10 cellular contexts compared by ENCODE assay signal in genomic region chr6:14921878-14922277, GRCh38.
DNase-seq lines count a peak whose midpoint lies in the region; ATAC-seq and TF ChIP-seq lines count a peak whose summit lies in the region.
"Had no signal": no experiment of that assay in that cellular context is flagged by ENCODE, and none has a peak within 500 bp of the region (broad histone marks: within the 10 kb centered on the region; RNA-seq: fewer than 3 reads in every experiment).

No MANE protein-coding gene starts in this region.

- no peaks in the 10 kb centered on the region for H3K36me3 Mint-ChIP-seq in natural killer cell

- no peak overlapping the region for H2AFZ ChIP-seq in fibroblast of lung (ENCODE audit: low read length)

- no peak for TF ChIP-seq CTCF in fibroblast of lung (conservative IDR thresholded peaks at IDR 0.05 in 1 of 2, IDR thresholded peaks at IDR 0.05 in 1 of 2; ENCODE audit: low read depth in 1 of 2, low read length in 2 of 2)
- TF ChIP-seq CTCF in natural killer cell (IDR thresholded peaks at IDR 0.05): no peak

- H4K20me1 ChIP-seq in fibroblast of lung (ENCODE audit: control insufficient read depth, extremely low read depth, insufficient read depth, low read length): no peaks in the 10 kb centered on the region

- no peak overlapping the region for H3K9ac ChIP-seq in fibroblast of lung (ENCODE audit: insufficient read depth, low read length)

- H3K4me3 ChIP-seq in fibroblast of lung (replicated peaks in 1 of 4; ENCODE audit: control extremely low read depth in 1 of 4, insufficient read depth in 1 of 4, low read depth in 3 of 4, low read length in 4 of 4): no peak overlapping the region
- H3K4me3 ChIP-seq: A549 had no signal

- intact Hi-C loops in natural killer cell (cut with micrococcal nuclease): no loop called here

- H3K27me3 Mint-ChIP-seq in natural killer cell (ENCODE audit: low read depth in 2 of 2): peaks cover 0 to 9% of the 10 kb centered on the region in 2 donors

- H3K4me3 Mint-ChIP-seq in natural killer cell: no peak overlapping the region

- H3K27ac Mint-ChIP-seq in natural killer cell: peak overlapping the region in 1 of 2 donors; percentile 64

- H3K4me1 Mint-ChIP-seq in natural killer cell: peaks cover 10 to 11% of the 10 kb centered on the region in 2 donors

- peak; percentile 100 for DNase-seq in AML-193 (lab: John Stamatoyannopoulos, UW)
- DNase-seq in OCI-M1 (lab: John Stamatoyannopoulos, UW): peak; percentile 48
- DNase-seq in fibroblast of lung (ENCODE audit: low read depth in 2 of 2): peak; percentile 8 to 32
- no peak for DNase-seq in natural killer cell
- no peak for DNase-seq in activated CD8-positive, alpha-beta memory T cell treated with anti-CD3 and anti-CD28 coated beads for 24 hours
- no peak for DNase-seq in SK-N-DZ (ENCODE audit: low spot score)
- DNase-seq: NCI-H1930 had no signal

- H3K9me3 ChIP-seq in fibroblast of lung (ENCODE audit: control insufficient read depth, insufficient read depth, low read depth, low read length): no peaks in the 10 kb centered on the region
- H3K9me3 ChIP-seq: A549 had no signal

- H3K4me1 ChIP-seq in fibroblast of lung (ENCODE audit: control insufficient read depth, extremely low read depth, insufficient read depth, low read length): no peaks in the 10 kb centered on the region
- H3K4me1 ChIP-seq: A549 had no signal

- H3K27me3 ChIP-seq in fibroblast of lung (ENCODE audit: control insufficient read depth, insufficient read depth, low read length): no peaks in the 10 kb centered on the region

- H3K4me2 ChIP-seq in fibroblast of lung (ENCODE audit: extremely low read depth, insufficient read depth, low read length): no peak overlapping the region
- H3K4me2 ChIP-seq: A549 had no signal

- H3K9me3 Mint-ChIP-seq in natural killer cell: no peaks in the 10 kb centered on the region

- no peaks in the 10 kb centered on the region for H3K79me2 ChIP-seq in fibroblast of lung (ENCODE audit: control insufficient read depth, insufficient read depth, low read length)

- ATAC-seq in natural killer cell (peak; percentile 33 to 74 (median 34)), HG03095 (IDR thresholded peaks at IDR 0.05; ENCODE audit: unreplicated experiment) (no peak), GM18858 (IDR thresholded peaks at IDR 0.05; ENCODE audit: unreplicated experiment) (no peak)
- ATAC-seq: A549 had no signal

- H3K27ac ChIP-seq in fibroblast of lung (ENCODE audit: insufficient read depth, low read length): no peak overlapping the region
- H3K27ac ChIP-seq: A549 had no signal

- H3K36me3 ChIP-seq in fibroblast of lung (ENCODE audit: control insufficient read depth, insufficient read depth, low read length): no peaks in the 10 kb centered on the region

Comparison
In these comparisons a context has a peak if more than half of its experiments do, and no peak if none do; other contexts are left out.
1. DNase-seq: peak in AML-193 (2 of 2), OCI-M1 (single experiment) and fibroblast of lung (2 of 2); none in natural killer cell (single experiment), activated CD8-positive, alpha-beta memory T cell treated with anti-CD3 and anti-CD28 coated beads for 24 hours (single experiment) and SK-N-DZ (single experiment).
2. ATAC-seq: peak in natural killer cell (3 of 3); none in HG03095 (single experiment) and GM18858 (single experiment).